Comparison of ENCODE assay signal across 29 cellular contexts in genomic region chr4:66202870-66203269, GRCh38.
"Had no signal": no experiment of that assay in that cellular context is flagged by ENCODE, and none has a peak within 500 bp of the region (broad histone marks: within the 10 kb centered on the region; RNA-seq: fewer than 3 reads in every experiment).

No MANE protein-coding gene starts in this region.

- H3K4me1 ChIP-seq: neural progenitor cell, parathyroid adenoma, psoas muscle, spleen, suprapubic skin, testis, tibial artery, transverse colon, upper lobe of right lung, uterus had no signal

- DNase-seq: naive thymus-derived CD4-positive, alpha-beta T cell; natural killer cell; occipital lobe; ovary; posterior cingulate gyrus; psoas muscle; right cardiac atrium; spleen; stimulated activated CD4-positive, alpha-beta T cell treated with anti-CD3 and anti-CD28 coated beads, Interleukin-12 subunit alpha, Interleukin-12 subunit beta, amount 100 ng/mL, for 4 hours; stimulated activated CD4-positive, alpha-beta T cell treated with anti-CD3 and anti-CD28 coated beads, Interleukin-1b, Interleukin-23, amount 100 ng/mL, for 48 hours; stimulated activated CD4-positive, alpha-beta T cell treated with anti-CD3 and anti-CD28 coated beads, Interleukin-4, amount 100 ng/mL, for 1 hour; stimulated activated CD4-positive, alpha-beta T cell treated with anti-CD3 and anti-CD28 coated beads, Interleukin-4, amount 100 ng/mL, for 4 hours; stimulated activated CD8-positive, alpha-beta memory T cell treated with anti-CD3 and anti-CD28 coated beads, Interleukin-4, amount 100 ng/mL, for 48 hours; stimulated activated naive CD4-positive, alpha-beta T cell; stimulated activated naive CD8-positive, alpha-beta T cell treated with anti-CD3 and anti-CD28 coated beads, Interleukin-15, amount 100 ng/mL, for 72 hours; stimulated activated naive CD8-positive, alpha-beta T cell treated with anti-CD3 and anti-CD28 coated beads, Interleukin-15, Interleukin-2, amounts not matched to agents 100 U/mL and 50 U/mL, for 24 hours; substantia nigra; testis; tibial artery; transverse colon; upper lobe of right lung; uterus had no signal

- H3K9me3 ChIP-seq: ovary, testis, tibial artery, transverse colon, upper lobe of right lung, uterus had no signal

- H2AFZ ChIP-seq: neural progenitor cell, parathyroid adenoma had no signal

- H3K4me2 ChIP-seq: neural progenitor cell, smooth muscle cell had no signal

- H3K27me3 ChIP-seq: neural progenitor cell, ovary, spleen, suprapubic skin, testis, tibial artery, transverse colon, upper lobe of right lung, uterus had no signal

- ATAC-seq: naive thymus-derived CD4-positive, alpha-beta T cell; natural killer cell; psoas muscle; right cardiac atrium; sciatic nerve; stimulated activated memory B cell treated with anti-CD40 and anti-IgM and Interleukin-4, amounts not matched to agents 10 μg/mL and 1 μg/mL and 100 μg/mL, for 72 hours; stimulated activated naive CD8-positive, alpha-beta T cell treated with anti-CD3 and anti-CD28 coated beads, Interleukin-15, amount 100 ng/mL, for 72 hours; stimulated activated naive CD8-positive, alpha-beta T cell treated with anti-CD3 and anti-CD28 coated beads, Interleukin-15, Interleukin-2, amounts not matched to agents 100 U/mL and 50 U/mL, for 24 hours; upper lobe of right lung had no signal

- H3K4me3 ChIP-seq: neural progenitor cell, ovary, psoas muscle, skin epidermis, smooth muscle cell, spleen, suprapubic skin, testis, tibial artery, transverse colon, upper lobe of right lung, uterus had no signal

- H3K9ac ChIP-seq: neural progenitor cell, parathyroid adenoma had no signal

- H3K27ac ChIP-seq: neural progenitor cell, ovary, parathyroid adenoma, psoas muscle, skin epidermis, spleen, suprapubic skin, testis, tibial artery, transverse colon, upper lobe of right lung, uterus had no signal

- H3K36me3 ChIP-seq: neural progenitor cell, ovary, spleen, suprapubic skin, tibial artery, transverse colon, upper lobe of right lung, uterus had no signal
